In the genomic region with DNA sequence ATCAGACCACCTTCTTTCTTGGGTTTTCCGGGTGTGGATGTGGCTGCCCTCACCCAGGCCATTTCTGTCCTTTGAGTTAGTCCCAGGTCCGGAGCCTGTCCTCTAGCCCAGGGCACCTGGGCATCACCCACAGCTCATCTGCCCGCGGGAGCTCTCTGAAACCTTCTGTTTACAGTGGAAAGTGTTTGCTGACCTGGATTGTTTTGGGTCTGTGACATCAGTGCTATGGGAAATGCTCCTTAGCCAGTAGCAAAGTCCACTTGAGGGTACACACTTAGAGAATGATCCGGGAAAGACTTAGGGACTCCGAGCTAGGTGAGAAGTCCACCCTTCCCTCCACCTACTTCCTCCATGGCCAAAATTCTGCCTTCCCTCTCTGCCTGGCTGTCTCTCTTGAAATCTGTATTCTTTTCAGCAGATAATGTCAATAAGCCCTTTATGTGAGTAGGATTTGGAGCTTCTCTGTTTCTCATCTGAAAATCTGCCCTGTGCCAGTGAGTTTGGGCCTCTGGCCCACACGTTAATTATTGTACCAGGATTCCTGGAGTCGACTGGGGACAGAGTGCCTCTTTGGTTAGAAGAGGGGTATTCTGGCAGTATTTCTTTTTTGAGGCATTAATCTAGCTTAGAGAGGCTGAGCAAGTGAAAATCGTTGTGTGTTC, we compare ENCODE assay signal across 21 cellular contexts. TPM values are rescaled to one million over a fixed set of nuclear protein-coding genes. Genes with fewer than 3 reads are reported as not detected.
DNase-seq lines count a peak whose midpoint lies in the region; ATAC-seq and TF ChIP-seq lines count a peak whose summit lies in the region.
"Had no signal": no experiment of that assay in that cellular context is flagged by ENCODE, and none has a peak within 500 bp of the region (broad histone marks: within the 10 kb centered on the region; RNA-seq: fewer than 3 reads in every experiment).

No MANE protein-coding gene starts in this region.

- H3K9ac ChIP-seq in liver (ENCODE audit: low read depth in 1 of 2, low read length in 2 of 2) (peak overlapping the region; percentile 91 to 98), subcutaneous abdominal adipose tissue (ENCODE audit: low read length in 5 of 5) (peak overlapping the region in 2 of 5 donors; percentile 23 to 49)
- H3K9ac ChIP-seq: KMS-11 had no signal

- peak; percentile 42 to 56 for TF ChIP-seq RAD21 in liver (IDR thresholded peaks at IDR 0.05)

- no peaks in the 10 kb centered on the region for H3K9me3 ChIP-seq in liver (ENCODE audit: control insufficient read depth in 4 of 4, low read length in 3 of 4)
- H3K9me3 ChIP-seq in subcutaneous abdominal adipose tissue (ENCODE audit: control insufficient read depth in 5 of 5, low read length in 5 of 5): no peaks in the 10 kb centered on the region
- H3K9me3 ChIP-seq: BE2C, esophagus muscularis mucosa had no signal

- 29% methylated on average over 9 of the region's 9 CpGs for WGBS in liver

- peak; percentile 68 for DNase-seq in LNCaP clone FGC (ENCODE audit: low read depth)
- DNase-seq in cerebellar cortex (ENCODE audit: low spot score): peak; percentile 93
- no peak for DNase-seq in SIG-M5 treated with dmso at 0.1 percent for 504 hours (lab: John Stamatoyannopoulos, UW; ENCODE audit: unreplicated experiment)
- no peak for DNase-seq in D341Med (ENCODE audit: low spot score)
- no peak for DNase-seq in activated CD4-positive, CD25-positive, alpha-beta regulatory T cell (lab: John Stamatoyannopoulos, UW)
- DNase-seq: activated CD4-positive, alpha-beta T cell treated with anti-CD3 and anti-CD28 coated beads, Interleukin-2, amount 50 U/mL, for 4 hours; activated naive CD4-positive, alpha-beta T cell treated with anti-CD3 and anti-CD28 coated beads, Interleukin-2, amount 10 ng/mL, durations not matched to agents 7 days and 5 days; activated T-cell treated with anti-CD3 and anti-CD28 coated beads, Interleukin-2, amount 50 U/mL, for 1 hour; BE2C; DMS 273 treated with DMSO at 0.1 percent for 48 hours; NCI-H2171 treated with DMSO at 0.1 percent for 48 hours; NCI-H82; occipital lobe; stimulated activated CD4-positive, alpha-beta T cell treated with anti-CD3 and anti-CD28 coated beads, Interleukin-4, amount 100 ng/mL, for 24 hours; stimulated activated CD8-positive, alpha-beta memory T cell treated with anti-CD3 and anti-CD28 coated beads, Interleukin-4, amount 100 ng/mL, for 48 hours had no signal

- peaks cover 15 to 60% (median 38%) of the 10 kb centered on the region in 4 donors for H3K4me1 ChIP-seq in liver (ENCODE audit: control insufficient read depth in 4 of 4, insufficient read depth in 4 of 4, low read length in 3 of 4)
- H3K4me1 ChIP-seq in subcutaneous abdominal adipose tissue (ENCODE audit: control insufficient read depth in 5 of 5, insufficient read depth in 5 of 5, low read length in 5 of 5): peaks cover 2 to 71% (median 18%) of the 10 kb centered on the region in 5 donors
- H3K4me1 ChIP-seq: BE2C had no signal

- H3K27ac ChIP-seq in liver (ENCODE audit: low read depth in 1 of 2, low read length in 2 of 2) (peak overlapping the region; percentile 99), subcutaneous abdominal adipose tissue (ENCODE audit: low read depth, low read length) (peak overlapping the region; percentile 71)
- H3K27ac ChIP-seq: KMS-11 had no signal

- H3K36me3 ChIP-seq in liver (ENCODE audit: control insufficient read depth in 4 of 4, insufficient read depth in 3 of 4, low read depth in 1 of 4, low read length in 3 of 4) (peaks cover 0 to 3% (median 0%) of the 10 kb centered on the region in 4 donors), subcutaneous abdominal adipose tissue (ENCODE audit: control insufficient read depth in 5 of 5, insufficient read depth in 5 of 5, low read length in 5 of 5) (peaks cover 0 to 4% (median 0%) of the 10 kb centered on the region in 5 donors)
- H3K36me3 ChIP-seq: BE2C, esophagus muscularis mucosa had no signal

- H3K4me3 ChIP-seq in LNCaP clone FGC (ENCODE audit: low read depth, low read length) (no peak overlapping the region), liver (ENCODE audit: low read depth in 1 of 3, low read length in 3 of 3) (peak overlapping the region; percentile 24 to 50 (median 43)), subcutaneous abdominal adipose tissue (ENCODE audit: low read depth in 1 of 5, low read length in 5 of 5) (no peak overlapping the region)
- H3K4me3 ChIP-seq: esophagus muscularis mucosa had no signal

- H3K27me3 ChIP-seq in liver (ENCODE audit: control insufficient read depth in 4 of 4, insufficient read depth in 4 of 4, low read length in 3 of 4) (no peaks in the 10 kb centered on the region), subcutaneous abdominal adipose tissue (ENCODE audit: control insufficient read depth in 5 of 5, insufficient read depth in 4 of 5, low read length in 5 of 5) (no peaks in the 10 kb centered on the region)
- H3K27me3 ChIP-seq: BE2C, esophagus muscularis mucosa had no signal

- ATAC-seq in HG03025 (IDR thresholded peaks at IDR 0.05; ENCODE audit: low FRiP score, unreplicated experiment): no peak
- ATAC-seq: Panc1 had no signal

- TF ChIP-seq CTCF in LNCaP clone FGC (IDR thresholded peaks at IDR 0.05; ENCODE audit: control insufficient read depth, extremely low read depth, insufficient read depth) (no peak), liver (IDR thresholded peaks at IDR 0.05; ENCODE audit: low read depth, low read length, missing input control) (no peak)

TF ChIP-seq in liver, 16 proteins besides CTCF, POLR2A, EP300 and RAD21:
- TF ChIP-seq ATF3 (IDR thresholded peaks at IDR 0.05) (peak; percentile 56), TAF1 (conservative IDR thresholded peaks at IDR 0.05) (peak; percentile 93), HNF4A (conservative IDR thresholded peaks at IDR 0.05) (peak; percentile 99), HNF4G (IDR thresholded peaks at IDR 0.05) (peak; percentile 99), FOXA2 (IDR thresholded peaks at IDR 0.05) (peak; percentile 83), RXRA (IDR thresholded peaks at IDR 0.05) (peak; percentile 94 to 95), MAX (IDR thresholded peaks at IDR 0.05) (peak; percentile 82), SP1 (IDR thresholded peaks at IDR 0.05) (peak; percentile 99), FOXA1 (IDR thresholded peaks at IDR 0.05) (peak; percentile 66), ZBTB33 (IDR thresholded peaks at IDR 0.05) (peak; percentile 79), YY1 (IDR thresholded peaks at IDR 0.05) (peak; percentile 59), GABPA (IDR thresholded peaks at IDR 0.05 in 1 of 2, conservative IDR thresholded peaks at IDR 0.05 in 1 of 2) (peak in 1 of 2 donors; percentile 69), REST (IDR thresholded peaks at IDR 0.05) (peak; percentile 81), JUND (IDR thresholded peaks at IDR 0.05) (peak; percentile 93 to 95), NR2F2 (IDR thresholded peaks at IDR 0.05) (no peak), EGR1 (IDR thresholded peaks at IDR 0.05; ENCODE audit: low read depth in 2 of 2) (peak; percentile 41 to 83)

RNA-seq across cellular contexts. Expression of gene ABLIM3, which starts 19.9 kb away (rescaled TPM):
- total RNA-seq in liver: 100 to 1,000 TPM in 1 of 2 donors, 1 to 10 TPM in 1; 6.8 to 131 TPM
- polyA plus RNA-seq in liver: 10 to 100 TPM; 23.2 to 63.0 TPM

Comparison
In these comparisons a context has a peak if more than half of its experiments do, and no peak if none do; other contexts are left out.
1. DNase-seq: peak in LNCaP clone FGC (single experiment) and cerebellar cortex (single experiment); none in SIG-M5 treated with dmso at 0.1 percent for 504 hours (single experiment), D341Med (single experiment) and activated CD4-positive, CD25-positive, alpha-beta regulatory T cell (0 of 4).
2. H3K4me3 ChIP-seq: peak in liver (3 of 3); none in LNCaP clone FGC (single experiment) and subcutaneous abdominal adipose tissue (0 of 5).